33 cellular contexts compared by ENCODE assay signal in the genomic region with DNA sequence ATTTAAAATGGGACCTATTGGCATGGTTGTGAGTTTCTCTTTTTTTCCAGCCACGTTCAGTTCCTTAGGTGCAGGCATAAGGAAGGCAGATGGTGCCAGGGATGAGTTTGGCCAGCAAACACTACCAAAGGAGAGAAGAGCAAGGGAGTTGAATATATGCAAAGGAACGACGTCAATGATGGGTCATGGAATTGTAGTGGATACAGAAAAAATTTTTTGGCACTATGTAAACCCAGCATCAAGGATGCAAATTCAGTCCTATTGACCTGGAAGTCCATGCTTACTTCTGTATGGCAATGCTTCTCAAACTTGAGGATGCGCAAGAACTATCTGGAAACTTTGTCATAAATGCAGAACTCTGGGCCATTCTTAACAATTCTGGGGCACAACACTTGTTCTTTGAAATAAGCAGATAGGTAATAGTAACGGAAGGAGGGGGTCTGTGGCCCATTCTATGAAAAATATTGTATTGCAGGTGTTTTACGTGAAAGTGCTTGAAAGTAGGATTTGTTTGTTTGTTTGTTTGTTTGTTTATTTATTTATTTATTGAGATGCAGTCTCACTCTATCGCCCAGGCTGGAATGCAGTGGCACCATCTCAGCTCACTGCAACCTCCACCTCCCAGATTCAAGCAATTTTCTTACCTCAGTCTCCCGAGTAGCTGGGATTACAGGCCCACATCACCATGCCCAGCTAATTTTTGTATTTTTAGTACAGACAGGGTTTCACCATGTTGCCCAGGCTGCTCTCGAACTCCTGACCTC. TPM values are rescaled to one million over a fixed set of nuclear protein-coding genes. Genes with fewer than 3 reads are reported as not detected.
"Had no signal": no experiment of that assay in that cellular context is flagged by ENCODE, and none has a peak within 500 bp of the region (broad histone marks: within the 10 kb centered on the region; RNA-seq: fewer than 3 reads in every experiment).

No MANE protein-coding gene starts in this region.

- H3K27me3 ChIP-seq: colonic mucosa, gastrocnemius medialis, left lung had no signal

- H3K36me3 ChIP-seq: colonic mucosa, esophagus squamous epithelium, gastrocnemius medialis, heart right ventricle, left lung, lower lobe of right lung had no signal

- H3K4me3 ChIP-seq: colonic mucosa, esophagus squamous epithelium, gastrocnemius medialis, heart right ventricle, left lung, lower lobe of right lung, mucosa of descending colon had no signal

- ATAC-seq: effector memory CD8-positive, alpha-beta T cell; esophagus mucosa; gastrocnemius medialis; heart right ventricle; left colon; left lung; left ventricle myocardium superior; lower lobe of right lung; mucosa of descending colon; naive thymus-derived CD8-positive, alpha-beta T cell had no signal

- DNase-seq: colonic mucosa; cortex of kidney; effector CD8-positive, alpha-beta T cell; effector memory CD8-positive, alpha-beta T cell; endodermal cell; erythroblast; esophagus squamous epithelium; foreskin fibroblast; foreskin melanocyte; gastrocnemius medialis; glutamatergic neuron; heart right ventricle; hippocampal formation; kidney; kidney glomerular epithelial cell; left colon; left lung; left ventricle myocardium superior; lower lobe of right lung; mesenchymal stem cell; mucosa of descending colon; naive B cell; naive thymus-derived CD8-positive, alpha-beta T cell had no signal

- FAIRE-seq: endometrium, islet of Langerhans, kidney had no signal

RNA-seq across cellular contexts. Expression of gene APOH, which starts 18.0 kb away (rescaled TPM):
- total RNA-seq: dermis microvascular lymphatic vessel endothelial cell; endodermal cell; esophagus squamous epithelium; glomerular endothelial cell; kidney; left ventricle myocardium superior; lower leg skin; lung microvascular endothelial cell; mesenteric fat pad; mesothelial cell of epicardium; myocyte; naive thymus-derived CD8-positive, alpha-beta T cell had no signal
